ENCODE assay signal across 20 cellular contexts in genomic region chr10:27512548-27512947, GRCh38.
"Had no signal": no experiment of that assay in that cellular context is flagged by ENCODE, and none has a peak within 500 bp of the region (broad histone marks: within the 10 kb centered on the region; RNA-seq: fewer than 3 reads in every experiment).

No MANE protein-coding gene starts in this region.

- DNase-seq: activated CD4-positive, alpha-beta T cell treated with anti-CD3 and anti-CD28 coated beads for 1 hour; activated CD8-positive, alpha-beta memory T cell treated with anti-CD3 and anti-CD28 coated beads for 24 hours; activated CD8-positive, alpha-beta memory T cell treated with anti-CD3 and anti-CD28 coated beads, Interleukin-2, amount 50 U/mL, for 48 hours; activated gamma-delta T cell treated with Interleukin-2 at 50 U/mL for 16 hours; activated naive CD8-positive, alpha-beta T cell treated with anti-CD3 and anti-CD28 coated beads for 36 hours; amniotic stem cell; effector memory CD8-positive, alpha-beta T cell; glutamatergic neuron; hippocampal formation; nucleus accumbens; retina; stimulated activated CD4-positive, alpha-beta T cell treated with anti-CD3 and anti-CD28 coated beads, Interleukin-2, amount 100 ng/mL, for 24 hours; T-helper 2 cell; WERI-Rb-1 had no signal

- H3K27me3 Mint-ChIP-seq: activated naive CD8-positive, alpha-beta T cell treated with anti-CD3 and anti-CD28 coated beads for 36 hours; effector memory CD8-positive, alpha-beta T cell; stimulated activated naive CD8-positive, alpha-beta T cell treated with anti-CD3 and anti-CD28 coated beads, Interleukin-15, Interleukin-2, amounts not matched to agents 100 ng/mL and 50 ng/mL, for 24 hours had no signal

- H3K27ac Mint-ChIP-seq: activated naive CD8-positive, alpha-beta T cell treated with anti-CD3 and anti-CD28 coated beads for 36 hours; nephron; stimulated activated naive CD8-positive, alpha-beta T cell treated with anti-CD3 and anti-CD28 coated beads, Interleukin-15, Interleukin-2, amounts not matched to agents 100 ng/mL and 50 ng/mL, for 24 hours had no signal

- H3K36me3 ChIP-seq: WERI-Rb-1 had no signal

- H3K9me3 Mint-ChIP-seq: activated naive CD8-positive, alpha-beta T cell treated with anti-CD3 and anti-CD28 coated beads for 36 hours; effector memory CD8-positive, alpha-beta T cell; mesothelial cell of epicardium; nephron; stimulated activated naive CD8-positive, alpha-beta T cell treated with anti-CD3 and anti-CD28 coated beads, Interleukin-15, Interleukin-2, amounts not matched to agents 100 ng/mL and 50 ng/mL, for 24 hours had no signal

- H3K27ac ChIP-seq: tibial nerve, WERI-Rb-1 had no signal

- H3K4me3 Mint-ChIP-seq: activated naive CD8-positive, alpha-beta T cell treated with anti-CD3 and anti-CD28 coated beads for 36 hours; mesothelial cell of epicardium; nephron; stimulated activated naive CD8-positive, alpha-beta T cell treated with anti-CD3 and anti-CD28 coated beads, Interleukin-15, Interleukin-2, amounts not matched to agents 100 ng/mL and 50 ng/mL, for 24 hours had no signal

- H3K4me3 ChIP-seq: cardiac muscle cell, lung, tibial nerve had no signal

- H3K27me3 ChIP-seq: cardiac muscle cell, tibial nerve had no signal

- H3K9me3 ChIP-seq: tibial nerve had no signal

- ATAC-seq: effector memory CD8-positive, alpha-beta T cell had no signal
